8 cellular contexts compared by ENCODE assay signal in genomic region chr19:48445606-48446481, GRCh38. TPM values are rescaled to one million over a fixed set of nuclear protein-coding genes. Genes with fewer than 3 reads are reported as not detected.
DNase-seq lines count a peak whose midpoint lies in the region; ATAC-seq, FAIRE-seq and TF ChIP-seq lines count a peak whose summit lies in the region.

GRWD1 (plus strand) TSS chr19:48445983; CDS start chr19:48446006, 23 bp downstream.

- TF ChIP-seq CTCF in D721Med (IDR thresholded peaks at IDR 0.05; ENCODE audit: insufficient read depth, missing control alignments) = peak; percentile 13
- no peak for TF ChIP-seq CTCF in mucosa of descending colon (IDR thresholded peaks at IDR 0.05)

- H3K9me3 Mint-ChIP-seq in IgD-negative memory B cell = no peaks in the 10 kb centered on the region

- no peaks in the 10 kb centered on the region for H3K36me3 ChIP-seq in mucosa of descending colon (ENCODE audit: low read depth)

- peaks cover 17% of the 10 kb centered on the region for H3K4me1 ChIP-seq in mucosa of descending colon (ENCODE audit: low read depth)

- H3K36me3 Mint-ChIP-seq in IgD-negative memory B cell = peaks cover 1% of the 10 kb centered on the region

- peak within 1 kb of the TSS; percentile 63 for H3K4me3 ChIP-seq in mucosa of descending colon

- H3K27ac ChIP-seq in epithelial cell of prostate = peak within 1 kb of the TSS; percentile 75

- peak within 1 kb of the TSS; percentile 78 to 100 (median 98) for H3K27ac Mint-ChIP-seq in IgD-negative memory B cell

- peak within 1 kb of the TSS; percentile 94 to 100 (median 98) for H3K4me3 Mint-ChIP-seq in IgD-negative memory B cell

- peaks cover 17 to 24% (median 22%) of the 10 kb centered on the region in 3 donors for H3K4me1 Mint-ChIP-seq in IgD-negative memory B cell

- intact Hi-C loops in mucosa of descending colon (cut with DNase I, micrococcal nuclease) = no loop called here

- no peaks in the 10 kb centered on the region for H3K9me3 ChIP-seq in mucosa of descending colon

- peaks cover 12% of the 10 kb centered on the region for H3K27me3 Mint-ChIP-seq in IgD-negative memory B cell

- ATAC-seq in GM21529 (IDR thresholded peaks at IDR 0.05; ENCODE audit: unreplicated experiment) (peak; percentile 83), mucosa of descending colon (peak; percentile 96)

- peak; percentile 38 for FAIRE-seq in D721Med (lab: Jason Lieb, UNC)

- DNase-seq in D721Med (ENCODE audit: insufficient read length, low spot score) (peak; percentile 93), OCI-M2 (lab: John Stamatoyannopoulos, UW; ENCODE audit: unreplicated experiment) (peak; percentile 96), activated T-cell treated with anti-CD3 and anti-CD28 coated beads for 4 hours (peak; percentile 88), epithelial cell of prostate (ENCODE audit: low read depth, low spot score) (peak; percentile 87), mucosa of descending colon (peak; percentile 88 to 94 (median 94))
- peak; percentile 86 for DNase-seq in stimulated activated CD8-positive, alpha-beta memory T cell treated with anti-CD3 and anti-CD28 coated beads, Interleukin-4, amount 100 ng/mL, for 24 hours (ENCODE audit: low read depth)

RNA-seq across cellular contexts. Expression of gene GRWD1, which starts in this region (rescaled TPM):
- 40.3 TPM for polyA plus RNA-seq in IgD-negative memory B cell
- total RNA-seq in mucosa of descending colon = 10 to 100 TPM; 19.7 to 26.8 (median 24.3) TPM

Comparison
In these comparisons a context has a peak if more than half of its experiments do, and no peak if none do; other contexts are left out.
1. Peak in every context shown above with its lines: DNase-seq, ATAC-seq, H3K4me3 ChIP-seq and H3K27ac ChIP-seq.